1 cellular context compared by ENCODE assay signal in the genomic region with DNA sequence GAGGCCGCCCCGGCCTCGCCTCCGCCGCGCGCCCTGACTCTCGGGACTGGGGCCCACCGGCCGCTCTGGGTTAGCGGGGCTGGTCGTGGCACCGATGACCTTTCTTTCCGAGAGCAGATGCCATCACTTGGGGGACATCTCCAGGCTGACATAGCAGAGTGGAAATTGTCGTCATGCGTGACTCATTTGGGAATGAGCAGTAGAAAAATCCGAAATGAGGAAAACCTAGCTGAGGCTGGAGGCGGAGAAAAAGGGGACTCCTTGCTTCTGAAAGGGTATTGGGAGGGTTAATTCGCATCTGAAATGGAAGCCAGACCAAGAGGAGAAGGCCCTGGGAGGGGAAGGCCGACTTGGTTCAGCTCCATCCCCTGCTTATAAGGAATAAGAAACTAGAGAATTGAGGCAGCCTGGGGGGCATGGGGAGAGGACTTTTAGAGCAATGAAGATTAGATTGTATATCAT.
TF ChIP-seq lines count a peak whose summit lies in the region.

No MANE protein-coding gene starts in this region.

TF ChIP-seq in HCT116, 20 proteins besides CTCF, POLR2A, EP300 and RAD21 (continued from another document):
- TF ChIP-seq REST (IDR thresholded peaks at IDR 0.05; ENCODE audit: low read depth) (no peak), MAX (IDR thresholded peaks at IDR 0.05) (no peak), CBX3 (IDR thresholded peaks at IDR 0.05; ENCODE audit: low read depth) (no peak), ELF1 (IDR thresholded peaks at IDR 0.05; ENCODE audit: borderline replicate concordance, low read depth) (no peak), ZNF274 (IDR thresholded peaks at IDR 0.05; ENCODE audit: low read depth, low read length) (no peak), CEBPB (IDR thresholded peaks at IDR 0.05; ENCODE audit: low read depth) (no peak)
